ENCODE assay signal across 8 cellular contexts in genomic region chr4:80070880-80071620, GRCh38. TPM values are rescaled to one million over a fixed set of nuclear protein-coding genes. Genes with fewer than 3 reads are reported as not detected.
DNase-seq lines count a peak whose midpoint lies in the region; ATAC-seq, FAIRE-seq and TF ChIP-seq lines count a peak whose summit lies in the region.

No MANE protein-coding gene starts in this region.

- 40% methylated on average over 7 of the region's 7 CpGs for WGBS in suprapubic skin

- no peak for ATAC-seq in activated naive CD8-positive, alpha-beta T cell treated with anti-CD3 and anti-CD28 coated beads, Interleukin-2, amount 10 ng/mL, durations not matched to agents 7 days and 5 days (ENCODE audit: low read depth)
- ATAC-seq in HG02759 (IDR thresholded peaks at IDR 0.05; ENCODE audit: unreplicated experiment) = no peak

- no peaks in the 10 kb centered on the region for H3K27me3 Mint-ChIP-seq in T-helper 2 cell treated with Interferon-gamma antibody and Interleukin-4, amounts not matched to agents 5 μg/mL and 100 μg/mL, for 36 hours (ENCODE audit: low read depth)
- H3K27me3 Mint-ChIP-seq in activated naive CD8-positive, alpha-beta T cell treated with anti-CD3 and anti-CD28 coated beads, Interleukin-2, amount 10 ng/mL, durations not matched to agents 7 days and 5 days = peaks cover 5% of the 10 kb centered on the region

- H3K27ac Mint-ChIP-seq in T-helper 2 cell treated with Interferon-gamma antibody and Interleukin-4, amounts not matched to agents 5 μg/mL and 100 μg/mL, for 36 hours = peak overlapping the region; percentile 87
- H3K27ac Mint-ChIP-seq in activated naive CD8-positive, alpha-beta T cell treated with anti-CD3 and anti-CD28 coated beads, Interleukin-2, amount 10 ng/mL, durations not matched to agents 7 days and 5 days = no peak overlapping the region

- FAIRE-seq in GM12891 (lab: Jason Lieb, UNC) = no peak

- peaks cover 54% of the 10 kb centered on the region for H3K4me1 Mint-ChIP-seq in T-helper 2 cell treated with Interferon-gamma antibody and Interleukin-4, amounts not matched to agents 5 μg/mL and 100 μg/mL, for 36 hours (ENCODE audit: low read depth)
- peaks cover 26% of the 10 kb centered on the region for H3K4me1 Mint-ChIP-seq in activated naive CD8-positive, alpha-beta T cell treated with anti-CD3 and anti-CD28 coated beads, Interleukin-2, amount 10 ng/mL, durations not matched to agents 7 days and 5 days

- peaks cover 23% of the 10 kb centered on the region for H3K4me1 ChIP-seq in suprapubic skin

- TF ChIP-seq POLR2A in suprapubic skin (IDR thresholded peaks at IDR 0.05) (no peak), GM12891 (IDR thresholded peaks at IDR 0.05; ENCODE audit: low read depth, low read length) (no peak)

- H3K4me3 ChIP-seq in kidney epithelial cell (ENCODE audit: low read depth, low read length) (peak overlapping the region; percentile 98), suprapubic skin (peak overlapping the region; percentile 69)

- POLR2A ChIA-PET in activated naive CD8-positive, alpha-beta T cell treated with anti-CD3 and anti-CD28 coated beads, Interleukin-2, amount 10 ng/mL, durations not matched to agents 7 days and 5 days (lab: Charles Lee) = interaction anchor here (3.3 kb wide), 1 partner anchor 101 kb away, joined by 12 read pairs; no protein-coding TSS in a partner anchor

- TF ChIP-seq CTCF in kidney epithelial cell (IDR thresholded peaks at IDR 0.05; ENCODE audit: insufficient read depth, low read length, poor library complexity, severe bottlenecking) (no peak), suprapubic skin (IDR thresholded peaks at IDR 0.05) (no peak)

- no peak for DNase-seq in T-helper 2 cell treated with Interferon-gamma antibody and Interleukin-4, amounts not matched to agents 5 μg/mL and 100 μg/mL, for 36 hours (ENCODE audit: low spot score)
- DNase-seq in T-helper 2 cell (no peak), kidney epithelial cell (ENCODE audit: low read depth) (no peak), suprapubic skin (ENCODE audit: low spot score in 2 of 2) (no peak), GM12891 (ENCODE audit: insufficient read length, low spot score) (no peak), NOMO-1 treated with DMSO at 0.1 percent for 48 hours (lab: John Stamatoyannopoulos, UW; ENCODE audit: unreplicated experiment) (no peak)
- no peak for DNase-seq in activated naive CD8-positive, alpha-beta T cell treated with anti-CD3 and anti-CD28 coated beads, Interleukin-2, amount 10 ng/mL, durations not matched to agents 7 days and 5 days

- H3K36me3 ChIP-seq in kidney epithelial cell (ENCODE audit: control insufficient read depth, insufficient read depth, low read length) (no peaks in the 10 kb centered on the region), suprapubic skin (peaks cover 12% of the 10 kb centered on the region)

- peak overlapping the region; percentile 88 for H3K27ac ChIP-seq in suprapubic skin

- peak overlapping the region; percentile 95 for H3K4me3 Mint-ChIP-seq in T-helper 2 cell treated with Interferon-gamma antibody and Interleukin-4, amounts not matched to agents 5 μg/mL and 100 μg/mL, for 36 hours
- H3K4me3 Mint-ChIP-seq in activated naive CD8-positive, alpha-beta T cell treated with anti-CD3 and anti-CD28 coated beads, Interleukin-2, amount 10 ng/mL, durations not matched to agents 7 days and 5 days = peak overlapping the region; percentile 94

- no peaks in the 10 kb centered on the region for H3K27me3 ChIP-seq in kidney epithelial cell (ENCODE audit: control insufficient read depth, insufficient read depth, low read length)
- no peaks in the 10 kb centered on the region for H3K27me3 ChIP-seq in suprapubic skin

- no peaks in the 10 kb centered on the region for H3K9me3 Mint-ChIP-seq in T-helper 2 cell treated with Interferon-gamma antibody and Interleukin-4, amounts not matched to agents 5 μg/mL and 100 μg/mL, for 36 hours
- H3K9me3 Mint-ChIP-seq in activated naive CD8-positive, alpha-beta T cell treated with anti-CD3 and anti-CD28 coated beads, Interleukin-2, amount 10 ng/mL, durations not matched to agents 7 days and 5 days = no peaks in the 10 kb centered on the region

- H3K36me3 Mint-ChIP-seq in T-helper 2 cell treated with Interferon-gamma antibody and Interleukin-4, amounts not matched to agents 5 μg/mL and 100 μg/mL, for 36 hours (ENCODE audit: low read depth) = peaks cover 46% of the 10 kb centered on the region
- peaks cover 21% of the 10 kb centered on the region for H3K36me3 Mint-ChIP-seq in activated naive CD8-positive, alpha-beta T cell treated with anti-CD3 and anti-CD28 coated beads, Interleukin-2, amount 10 ng/mL, durations not matched to agents 7 days and 5 days

- H3K9me3 ChIP-seq in suprapubic skin = no peaks in the 10 kb centered on the region

- no peak for TF ChIP-seq EP300 in suprapubic skin (IDR thresholded peaks at IDR 0.05)

TF ChIP-seq in GM12891, 5 proteins besides CTCF, POLR2A, EP300 and RAD21:
- no peak for TF ChIP-seq POLR2AphosphoS5 (IDR thresholded peaks at IDR 0.05; ENCODE audit: low read depth, low read length)
- TF ChIP-seq PAX5 (IDR thresholded peaks at IDR 0.05; ENCODE audit: insufficient read depth, low read length, severe bottlenecking) = no peak
- no peak for TF ChIP-seq TAF1 (IDR thresholded peaks at IDR 0.05; ENCODE audit: low read depth, low read length)
- no peak for TF ChIP-seq POU2F2 (IDR thresholded peaks at IDR 0.05; ENCODE audit: low read depth, low read length)
- TF ChIP-seq SPI1 (IDR thresholded peaks at IDR 0.05; ENCODE audit: low read depth, low read length) = no peak

RNA-seq across cellular contexts. Expression of gene ANTXR2, which starts 2.0 kb away (rescaled TPM):
- total RNA-seq in activated naive CD8-positive, alpha-beta T cell treated with anti-CD3 and anti-CD28 coated beads, Interleukin-2, amount 10 ng/mL, durations not matched to agents 7 days and 5 days = 10 to 100 TPM; 20.8 to 27.6 TPM
- 32.2 and 32.7 TPM in 2 replicates for total RNA-seq in kidney epithelial cell
- 10 to 100 TPM in 3 of 4 donors, 1 to 10 TPM in 1; 9.8 to 22.2 (median 12.8) TPM for total RNA-seq in suprapubic skin
- 5.2 TPM for polyA plus RNA-seq in GM12891 (2012; ENCODE audit: low read depth, missing spikeins)
